Comparison of ENCODE assay signal across 11 cellular contexts in genomic region chr20:1934578-1935573, GRCh38. TPM values are rescaled to one million over a fixed set of nuclear protein-coding genes. Genes with fewer than 3 reads are reported as not detected.
DNase-seq lines count a peak whose midpoint lies in the region; ATAC-seq and TF ChIP-seq lines count a peak whose summit lies in the region.
"Had no signal": no experiment of that assay in that cellular context is flagged by ENCODE, and none has a peak within 500 bp of the region (broad histone marks: within the 10 kb centered on the region; RNA-seq: fewer than 3 reads in every experiment).

No MANE protein-coding gene starts in this region.

- intact Hi-C loops in OCI-LY7 (cut with micrococcal nuclease; ENCODE audit: unreplicated experiment): no loop called here

- H3K79me2 ChIP-seq in OCI-LY7 (ENCODE audit: insufficient read depth, low read depth, low read length): no peaks in the 10 kb centered on the region

- DNase-seq in SK-N-DZ (ENCODE audit: low spot score) (peak; percentile 93), fibroblast of villous mesenchyme (ENCODE audit: low read depth) (peak; percentile 84), anterior cingulate cortex (lab: John Stamatoyannopoulos, UW) (no peak), islet precursor cell (no peak), OCI-LY7 (ENCODE audit: low spot score) (no peak)
- DNase-seq: central memory CD4-positive, alpha-beta T cell; DMS79 treated with DMSO at 0.1 percent for 48 hours; stimulated activated CD4-positive, alpha-beta T cell treated with anti-CD3 and anti-CD28 coated beads, Interleukin-4, amount 100 ng/mL, for 24 hours had no signal

- H3K4me1 ChIP-seq in BLaER1 treated with 17β-estradiol and CSF1 and Interleukin-3, amounts not matched to agents 10 nM and 100 nM: peaks cover 0 to 98% (median 48%) of the 10 kb centered on the region in 10 experiments; a peak in 18 of 20 replicates
- H3K4me1 ChIP-seq in rectal smooth muscle tissue (ENCODE audit: control insufficient read depth, insufficient read depth, low read length): peaks cover 4% of the 10 kb centered on the region
- no peaks in the 10 kb centered on the region for H3K4me1 ChIP-seq in OCI-LY7 (ENCODE audit: insufficient read depth, low read length, poor library complexity, severe bottlenecking)

- H3K27ac ChIP-seq in BLaER1 treated with 17β-estradiol and CSF1 and Interleukin-3, amounts not matched to agents 10 nM and 100 nM: peak overlapping the region in 6 of 11 experiments; percentile 27 to 54 (median 36); a peak in 9 of 22 replicates
- H3K27ac ChIP-seq in rectal smooth muscle tissue (ENCODE audit: low read depth, low read length) (peak overlapping the region; percentile 11), OCI-LY7 (ENCODE audit: low read depth, low read length, poor library complexity, severe bottlenecking) (no peak overlapping the region)

- peaks cover 0 to 100% (median 46%) of the 10 kb centered on the region in 11 experiments; a peak in 16 of 22 replicates for H3K36me3 ChIP-seq in BLaER1 treated with 17β-estradiol and CSF1 and Interleukin-3, amounts not matched to agents 10 nM and 100 nM
- H3K36me3 ChIP-seq in rectal smooth muscle tissue (ENCODE audit: control insufficient read depth, insufficient read depth, low read length): no peaks in the 10 kb centered on the region
- no peaks in the 10 kb centered on the region for H3K36me3 ChIP-seq in OCI-LY7 (ENCODE audit: insufficient read depth, low read length)

- no peak for ATAC-seq in HG03108 (IDR thresholded peaks at IDR 0.05; ENCODE audit: unreplicated experiment)

- no peaks in the 10 kb centered on the region for H3K27me3 ChIP-seq in BLaER1 treated with 17β-estradiol and CSF1 and Interleukin-3, amounts not matched to agents 10 nM and 100 nM
- no peaks in the 10 kb centered on the region for H3K27me3 ChIP-seq in rectal smooth muscle tissue (ENCODE audit: control insufficient read depth, insufficient read depth, low read length)

- no peaks in the 10 kb centered on the region for H3K9me3 ChIP-seq in BLaER1 treated with 17β-estradiol and CSF1 and Interleukin-3, amounts not matched to agents 10 nM and 100 nM (replicated peaks in 1 of 11)
- H3K9me3 ChIP-seq in OCI-LY7 (ENCODE audit: low read length): no peaks in the 10 kb centered on the region

- no peak for TF ChIP-seq CTCF in fibroblast of villous mesenchyme (IDR thresholded peaks at IDR 0.05; ENCODE audit: insufficient read depth, low read depth, low read length)
- TF ChIP-seq CTCF in OCI-LY7 (conservative IDR thresholded peaks at IDR 0.05; ENCODE audit: low read length): no peak

- H2AFZ ChIP-seq in OCI-LY7 (ENCODE audit: low read length): no peak overlapping the region

- CTCF ChIA-PET in OCI-LY7 (lab: Charles Lee; ENCODE audit: unreplicated experiment): no interaction called here

- peak overlapping the region in 10 of 11 experiments; percentile 7 to 74 (median 51); a peak in 15 of 22 replicates for H3K4me2 ChIP-seq in BLaER1 treated with 17β-estradiol and CSF1 and Interleukin-3, amounts not matched to agents 10 nM and 100 nM
- no peak overlapping the region for H3K4me2 ChIP-seq in OCI-LY7 (ENCODE audit: low read length)

- POLR2A ChIA-PET in OCI-LY7 (lab: Charles Lee): no interaction called here

- peaks cover 0 to 84% (median 0%) of the 10 kb centered on the region in 11 experiments; a peak in 3 of 22 replicates for H4K20me1 ChIP-seq in BLaER1 treated with 17β-estradiol and CSF1 and Interleukin-3, amounts not matched to agents 10 nM and 100 nM
- no peaks in the 10 kb centered on the region for H4K20me1 ChIP-seq in OCI-LY7 (ENCODE audit: insufficient read depth, low read length)

- H3K9ac ChIP-seq in BLaER1 treated with 17β-estradiol and CSF1 and Interleukin-3, amounts not matched to agents 10 nM and 100 nM: no peak overlapping the region
- no peak overlapping the region for H3K9ac ChIP-seq in rectal smooth muscle tissue (ENCODE audit: low read length)

- no peak overlapping the region for H3K4me3 ChIP-seq in BLaER1 treated with 17β-estradiol and CSF1 and Interleukin-3, amounts not matched to agents 10 nM and 100 nM
- H3K4me3 ChIP-seq in fibroblast of villous mesenchyme (ENCODE audit: low read depth, low read length) (no peak overlapping the region), rectal smooth muscle tissue (ENCODE audit: low read length) (no peak overlapping the region), OCI-LY7 (ENCODE audit: low read depth, low read length, poor library complexity, severe bottlenecking) (no peak overlapping the region)

- H3K9me2 ChIP-seq in OCI-LY7 (ENCODE audit: insufficient read depth, low read length): no peaks in the 10 kb centered on the region

- BruUV-seq in OCI-LY7 (replicated peaks; lab: Mats Ljungman, UMichigan): no TSS peak

RNA-seq across cellular contexts. Expression of gene SIRPA, which starts 39.7 kb away (rescaled TPM):
- polyA plus RNA-seq in SK-N-DZ (2014; cell fraction: cytosol; rRNA removed): 0.63 and 0.71 TPM in 2 replicates
- 1.1 and 1.6 TPM in 2 replicates for polyA plus RNA-seq in SK-N-DZ (2014; cell fraction: nucleus; rRNA removed)
- total RNA-seq in fibroblast of villous mesenchyme (3.9 and 10.0 TPM in 2 replicates), OCI-LY7 (2022) (not detected in 2 replicates)
- not detected in 2 replicates for total RNA-seq in OCI-LY7 (2014; rRNA removed; shearing (Covaris generic))

RNA-seq across cellular contexts. Expression of gene PDYN, which starts 59.0 kb away (rescaled TPM):
- polyA plus RNA-seq in SK-N-DZ (2014; cell fraction: cytosol; rRNA removed): not detected in 2 replicates
- not detected in 2 replicates for polyA plus RNA-seq in SK-N-DZ (2014; cell fraction: nucleus; rRNA removed)
- total RNA-seq in fibroblast of villous mesenchyme (not detected in 2 replicates), OCI-LY7 (2022) (not detected in 2 replicates)
- total RNA-seq in OCI-LY7 (2014; rRNA removed; shearing (Covaris generic)): not detected in 2 replicates

Comparison
In these comparisons a context has a peak if more than half of its experiments do, and no peak if none do; other contexts are left out.
1. DNase-seq: peak in SK-N-DZ (single experiment) and fibroblast of villous mesenchyme (single experiment); none in anterior cingulate cortex (0 of 58), islet precursor cell (single experiment) and OCI-LY7 (single experiment).